12 cellular contexts compared by ENCODE assay signal in genomic region chr3:30521156-30521555, GRCh38.
"Had no signal": no experiment of that assay in that cellular context is flagged by ENCODE, and none has a peak within 500 bp of the region (broad histone marks: within the 10 kb centered on the region; RNA-seq: fewer than 3 reads in every experiment).

No MANE protein-coding gene starts in this region.

- H3K4me3 ChIP-seq: esophagus squamous epithelium, psoas muscle, SJCRH30, upper lobe of left lung had no signal

- H3K27ac ChIP-seq: brain microvascular endothelial cell, foreskin keratinocyte, psoas muscle, SJCRH30 had no signal

- H3K4me1 ChIP-seq: SJCRH30 had no signal

- H3K36me3 ChIP-seq: brain microvascular endothelial cell, esophagus squamous epithelium, SJCRH30, upper lobe of left lung had no signal

- H3K27me3 ChIP-seq: brain microvascular endothelial cell, esophagus squamous epithelium, foreskin keratinocyte, SJCRH30, upper lobe of left lung had no signal

- DNase-seq: activated CD4-positive, alpha-beta T cell treated with anti-CD3 and anti-CD28 coated beads, Interleukin-2, amount 50 U/mL, for 1 hour; activated CD4-positive, CD25-positive, alpha-beta regulatory T cell; amygdala; brain microvascular endothelial cell; cerebellar nuclear complex; esophagus squamous epithelium; foreskin keratinocyte; nucleus accumbens; psoas muscle; SJCRH30; upper lobe of left lung had no signal

- H3K9me3 ChIP-seq: esophagus squamous epithelium, psoas muscle, SJCRH30, upper lobe of left lung had no signal

- ATAC-seq: foreskin keratinocyte; natural killer cell treated with Interleukin-12 subunit alpha and Interleukin-12 subunit beta and Interleukin-15 and Interleukin-18, amount 100 ng/mL, for 72 hours; psoas muscle had no signal
